9 cellular contexts compared by ENCODE assay signal in the genomic region with DNA sequence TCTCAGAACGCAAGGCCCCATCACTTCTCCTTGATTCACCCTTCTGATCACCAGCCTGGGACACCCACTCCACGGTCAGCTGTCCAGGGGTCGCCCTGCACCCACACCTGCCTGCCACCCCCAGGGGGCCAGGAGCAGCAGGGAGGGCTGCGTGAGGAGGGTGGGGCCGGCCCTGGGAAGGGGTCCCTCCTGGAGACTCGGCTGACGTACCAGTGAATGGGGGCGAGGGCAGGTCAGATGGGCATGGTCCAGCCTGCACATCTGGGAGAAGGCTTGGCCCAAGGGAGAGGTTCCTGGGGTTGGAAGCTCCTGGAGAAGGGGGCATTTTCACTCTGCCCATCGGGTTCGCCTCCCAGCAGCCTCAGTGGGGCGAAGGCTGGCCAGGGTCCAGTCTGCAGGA. TPM values are rescaled to one million over a fixed set of nuclear protein-coding genes. Genes with fewer than 3 reads are reported as not detected.
"Had no signal": no experiment of that assay in that cellular context is flagged by ENCODE, and none has a peak within 500 bp of the region (broad histone marks: within the 10 kb centered on the region; RNA-seq: fewer than 3 reads in every experiment).

No MANE protein-coding gene starts in this region.

- H3K4me2 ChIP-seq: hepatocyte had no signal

- ATAC-seq: stimulated activated naive CD8-positive, alpha-beta T cell treated with anti-CD3 and anti-CD28 coated beads, Interleukin-15, Interleukin-2, amounts not matched to agents 100 U/mL and 50 U/mL, for 24 hours had no signal

- H3K27me3 ChIP-seq: cardiac muscle cell, hepatocyte, transverse colon had no signal

- DNase-seq: activated CD4-positive, alpha-beta T cell treated with anti-CD3 and anti-CD28 coated beads, Interleukin-2, amount 50 U/mL, for 48 hours; small intestine; stimulated activated CD4-positive, alpha-beta T cell treated with anti-CD3 and anti-CD28 coated beads, Interleukin-4, amount 100 ng/mL, for 4 hours; stimulated activated naive CD8-positive, alpha-beta T cell treated with anti-CD3 and anti-CD28 coated beads, Interleukin-15, Interleukin-2, amounts not matched to agents 100 U/mL and 50 U/mL, for 24 hours; transverse colon; WERI-Rb-1 had no signal

- H2AFZ ChIP-seq: hepatocyte had no signal

- H3K4me3 ChIP-seq: cardiac muscle cell, hepatocyte, transverse colon had no signal

- H3K9me3 ChIP-seq: transverse colon had no signal

- H3K27ac ChIP-seq: hepatocyte, transverse colon, WERI-Rb-1 had no signal

- H3K36me3 ChIP-seq: cardiac muscle cell had no signal

- H3K4me1 ChIP-seq: transverse colon had no signal

RNA-seq across cellular contexts. Expression of a gene that starts 21.8 kb away (rescaled TPM):
- polyA plus RNA-seq: neural cell had no signal
